In the genomic region with DNA sequence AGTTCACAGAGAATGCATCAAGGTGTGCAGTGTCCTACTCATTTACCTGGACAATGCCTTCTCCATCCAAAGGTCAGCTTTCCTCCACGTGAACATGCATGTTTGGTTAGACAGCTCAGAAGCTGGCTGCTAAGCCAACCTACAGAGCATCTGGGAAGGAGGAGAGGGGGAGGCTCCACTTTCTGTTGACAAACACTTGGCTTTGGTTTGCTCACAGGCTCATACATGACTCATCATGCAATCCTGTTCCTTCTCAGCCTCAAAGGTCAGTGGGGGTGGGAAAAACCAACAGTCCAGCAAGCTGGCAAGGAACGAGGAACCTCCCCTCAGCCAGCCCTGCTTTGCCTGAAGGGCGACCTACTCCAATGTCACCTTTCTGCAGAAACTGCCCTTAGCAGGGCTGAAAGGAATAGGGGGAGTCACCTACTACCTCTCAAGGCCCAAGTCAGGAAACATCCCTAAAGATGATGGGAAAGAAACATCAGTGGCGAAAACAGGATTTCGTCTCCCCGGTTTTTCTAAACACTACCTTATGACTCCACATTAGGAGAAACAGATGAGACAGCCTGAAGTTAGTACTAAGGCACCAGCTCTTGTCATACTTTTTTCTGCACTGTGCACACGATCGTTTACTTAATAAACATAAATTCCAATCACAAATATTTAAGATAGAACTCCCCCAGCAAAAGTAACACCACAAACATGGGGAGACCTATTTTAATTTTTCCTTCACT, we compare ENCODE assay signal across 10 cellular contexts. TPM values are rescaled to one million over a fixed set of nuclear protein-coding genes. Genes with fewer than 3 reads are reported as not detected.
DNase-seq lines count a peak whose midpoint lies in the region; ATAC-seq, FAIRE-seq and TF ChIP-seq lines count a peak whose summit lies in the region.
"Had no signal": no experiment of that assay in that cellular context is flagged by ENCODE, and none has a peak within 500 bp of the region (broad histone marks: within the 10 kb centered on the region; RNA-seq: fewer than 3 reads in every experiment).

No MANE protein-coding gene starts in this region.

- no peaks in the 10 kb centered on the region for H3K9me3 Mint-ChIP-seq in natural killer cell
- H3K9me3 Mint-ChIP-seq: CD4-positive, CD25-positive, alpha-beta regulatory T cell had no signal

- intact Hi-C loops in natural killer cell (cut with micrococcal nuclease), result no loop called here

- no peak for TF ChIP-seq CTCF in hepatocyte (IDR thresholded peaks at IDR 0.05; ENCODE audit: poor library complexity)
- no peak for TF ChIP-seq CTCF in natural killer cell (IDR thresholded peaks at IDR 0.05)

- WGBS in hepatocyte (ENCODE audit: low lambda C conversion rate, missing lambda C conversion rate), result 43% methylated on average over 8 of the region's 8 CpGs

- peak overlapping the region; percentile 69 for H3K4me2 ChIP-seq in hepatocyte

- no peaks in the 10 kb centered on the region for H3K27me3 Mint-ChIP-seq in natural killer cell (ENCODE audit: low read depth in 2 of 2)
- H3K27me3 Mint-ChIP-seq: CD4-positive, CD25-positive, alpha-beta regulatory T cell had no signal

- no peak overlapping the region for H2AFZ ChIP-seq in hepatocyte

- no peaks in the 10 kb centered on the region for H3K9me3 ChIP-seq in hepatocyte (ENCODE audit: low read depth)

- H3K36me3 ChIP-seq in hepatocyte (replicated peaks; ENCODE audit: insufficient read depth, low read depth), result no peaks in the 10 kb centered on the region

- H3K4me1 ChIP-seq in hepatocyte (ENCODE audit: insufficient read depth), result peaks cover 20% of the 10 kb centered on the region

- ATAC-seq in natural killer cell, result no peak

- peak overlapping the region; percentile 82 for H3K27ac ChIP-seq in hepatocyte
- H3K27ac ChIP-seq: SK-N-MC had no signal

- H3K4me3 ChIP-seq in hepatocyte, result no peak overlapping the region
- H3K4me3 ChIP-seq: SK-N-MC had no signal

- H3K4me3 Mint-ChIP-seq in natural killer cell, result no peak overlapping the region
- H3K4me3 Mint-ChIP-seq: CD4-positive, CD25-positive, alpha-beta regulatory T cell had no signal

- H3K9me2 ChIP-seq in hepatocyte (replicated peaks; ENCODE audit: insufficient read depth), result no peaks in the 10 kb centered on the region

- H3K27ac Mint-ChIP-seq in natural killer cell, result no peak overlapping the region
- H3K27ac Mint-ChIP-seq: CD4-positive, CD25-positive, alpha-beta regulatory T cell had no signal

- H3K4me1 Mint-ChIP-seq in natural killer cell, result peaks cover 5 to 8% of the 10 kb centered on the region in 2 donors

- H3K27me3 ChIP-seq in hepatocyte, result no peaks in the 10 kb centered on the region

- DNase-seq in NCI-H82 (lab: John Stamatoyannopoulos, UW) (peak; percentile 11), NCI-H82 treated with DMSO at 0.1 percent for 48 hours (lab: John Stamatoyannopoulos, UW; ENCODE audit: unreplicated experiment) (no peak), T1000 (lab: John Stamatoyannopoulos, UW) (peak; percentile 75), hepatocyte (ENCODE audit: low spot score) (peak; percentile 92), ureter (ENCODE audit: low spot score) (peak; percentile 75), natural killer cell (no peak), GM19239 (ENCODE audit: insufficient read length, low spot score) (no peak)
- no peak for DNase-seq in activated naive CD4-positive, alpha-beta T cell treated with anti-CD3 and anti-CD28 coated beads, Interleukin-2, amount 50 U/mL, for 16 hours
- DNase-seq: CD4-positive, CD25-positive, alpha-beta regulatory T cell had no signal

- H3K79me2 ChIP-seq in hepatocyte, result peaks cover 24% of the 10 kb centered on the region

- no peaks in the 10 kb centered on the region for H3K36me3 Mint-ChIP-seq in natural killer cell

- no peaks in the 10 kb centered on the region for H4K20me1 ChIP-seq in hepatocyte (ENCODE audit: insufficient read depth, poor library complexity, severe bottlenecking)

- no peak for FAIRE-seq in GM19239 (lab: Jason Lieb, UNC)

RNA-seq across cellular contexts. Expression of gene RELL1, which starts 37.9 kb away (rescaled TPM):
- total RNA-seq in hepatocyte, result 39.8 and 44.8 TPM in 2 replicates
- 5.5 and 10.0 TPM in 2 replicates for polyA plus RNA-seq in hepatocyte
- 23.4 TPM for total RNA-seq in ureter
- 10 to 100 TPM; 15.2 to 21.3 (median 15.2) TPM for total RNA-seq in natural killer cell

Comparison
In these comparisons a context has a peak if more than half of its experiments do, and no peak if none do; other contexts are left out.
1. DNase-seq: peak in NCI-H82 (single experiment), T1000 (single experiment), hepatocyte (single experiment) and ureter (single experiment); none in NCI-H82 treated with DMSO at 0.1 percent for 48 hours (single experiment), activated naive CD4-positive, alpha-beta T cell treated with anti-CD3 and anti-CD28 coated beads, Interleukin-2, amount 50 U/mL, for 16 hours (single experiment), natural killer cell (single experiment) and GM19239 (single experiment).